9 cellular contexts compared by ENCODE assay signal in genomic region chr17:11644265-11645212, GRCh38. TPM values are rescaled to one million over a fixed set of nuclear protein-coding genes. Genes with fewer than 3 reads are reported as not detected.
A peak's percentile ranks its signal among the peaks of the same experiment; 100 is the strongest.
DNase-seq lines count a peak whose midpoint lies in the region; FAIRE-seq and TF ChIP-seq lines count a peak whose summit lies in the region.
"Had no signal": no experiment of that assay in that cellular context is flagged by ENCODE, and none has a peak within 500 bp of the region (broad histone marks: within the 10 kb centered on the region; RNA-seq: fewer than 3 reads in every experiment).

No MANE protein-coding gene starts in this region.

- H3K4me1 Mint-ChIP-seq in endodermal cell, result peaks cover 2% of the 10 kb centered on the region
- H3K4me1 Mint-ChIP-seq: immature natural killer cell had no signal

- H3K36me3 Mint-ChIP-seq in endodermal cell (ENCODE audit: low read depth), result no peaks in the 10 kb centered on the region
- H3K36me3 Mint-ChIP-seq: immature natural killer cell had no signal

- H3K4me3 ChIP-seq in endodermal cell (ENCODE audit: low read length) (no peak overlapping the region), mesenchymal stem cell (ENCODE audit: insufficient read depth in 1 of 2, low read depth in 1 of 2, low read length in 2 of 2) (peak overlapping the region in 1 of 2 experiments; percentile 43)

- H2BK5ac ChIP-seq in mesenchymal stem cell (ENCODE audit: low read depth, low read length, poor library complexity, severe bottlenecking), result no peak overlapping the region

- no peak overlapping the region for H4K8ac ChIP-seq in mesenchymal stem cell (ENCODE audit: low read length)

- no peaks in the 10 kb centered on the region for H3K27me3 ChIP-seq in endodermal cell (ENCODE audit: control insufficient read depth, insufficient read depth, low read length, poor library complexity, severe bottlenecking)
- H3K27me3 ChIP-seq in mesenchymal stem cell (ENCODE audit: control insufficient read depth in 1 of 2, insufficient read depth in 1 of 2, low read length in 2 of 2), result peaks cover 0 to 27% of the 10 kb centered on the region in 2 experiments

- no peaks in the 10 kb centered on the region for H3K79me1 ChIP-seq in mesenchymal stem cell (replicated peaks; ENCODE audit: low read length, poor library complexity, severe bottlenecking)

- H2AFZ ChIP-seq in mesenchymal stem cell (ENCODE audit: low read depth, low read length), result no peak overlapping the region

- no peak overlapping the region for H2BK12ac ChIP-seq in mesenchymal stem cell (ENCODE audit: low read length in 2 of 2)

- H3K14ac ChIP-seq in mesenchymal stem cell (ENCODE audit: low read length in 2 of 2), result no peak overlapping the region

- no peaks in the 10 kb centered on the region for H3K36me3 ChIP-seq in endodermal cell (ENCODE audit: control insufficient read depth, insufficient read depth, low read length)
- no peaks in the 10 kb centered on the region for H3K36me3 ChIP-seq in mesenchymal stem cell (ENCODE audit: control insufficient read depth in 1 of 2, insufficient read depth in 2 of 2, low read depth in 1 of 2, low read length in 2 of 2)

- H2AK5ac ChIP-seq in mesenchymal stem cell (ENCODE audit: low read length, severe bottlenecking), result no peak overlapping the region

- H2BK120ac ChIP-seq in mesenchymal stem cell (ENCODE audit: low read depth, low read length), result no peak overlapping the region

- no peak overlapping the region for H4K91ac ChIP-seq in mesenchymal stem cell (ENCODE audit: low read length)

- H3K9me3 ChIP-seq in endodermal cell (ENCODE audit: control insufficient read depth, low read length) (no peaks in the 10 kb centered on the region), mesenchymal stem cell (ENCODE audit: control insufficient read depth, low read length) (no peaks in the 10 kb centered on the region)

- 47 to 49% methylated on average over 16 to 18 of the region's 18 CpGs for WGBS in endodermal cell (ENCODE audit: insufficient coverage in 1 of 2, insufficient read length in 1 of 2), 2 experiments
- WGBS in mesenchymal stem cell, result 43% methylated on average over 17 of the region's 18 CpGs

- H3K27me3 Mint-ChIP-seq in endodermal cell (ENCODE audit: insufficient read depth), result peaks cover 2% of the 10 kb centered on the region

- H3K4ac ChIP-seq in mesenchymal stem cell (ENCODE audit: low read depth in 1 of 2, low read length in 2 of 2), result no peak overlapping the region

- peak; percentile 42 for DNase-seq in NCI-H1694 (lab: John Stamatoyannopoulos, UW)
- DNase-seq in UCSD-AML1 (lab: John Stamatoyannopoulos, UW; ENCODE audit: unreplicated experiment), result peak; percentile 26
- peak; percentile 88 for DNase-seq in endodermal cell
- DNase-seq in mesenchymal stem cell, result peak; percentile 22
- peak in 4 of 6 experiments; percentile 10 to 49 (median 24) for DNase-seq in stimulated activated naive CD4-positive, alpha-beta T cell (lab: John Stamatoyannopoulos, UW)
- DNase-seq in epidermal melanocyte (ENCODE audit: insufficient read length, low spot score), result no peak

- H3K27ac ChIP-seq in endodermal cell (ENCODE audit: low read depth, low read length) (no peak overlapping the region), mesenchymal stem cell (ENCODE audit: low read length, poor library complexity, severe bottlenecking) (no peak overlapping the region)

- H3K9ac ChIP-seq in endodermal cell (ENCODE audit: extremely low read depth, low read length, poor library complexity, severe bottlenecking) (no peak overlapping the region), mesenchymal stem cell (ENCODE audit: low read length) (no peak overlapping the region)

- no peak overlapping the region for H3K4me2 ChIP-seq in mesenchymal stem cell (ENCODE audit: low read length, poor library complexity, severe bottlenecking)

- H3K4me1 ChIP-seq in endodermal cell (ENCODE audit: control insufficient read depth, insufficient read depth, low read length), result no peaks in the 10 kb centered on the region
- H3K4me1 ChIP-seq in mesenchymal stem cell (ENCODE audit: control insufficient read depth, insufficient read depth, low read depth, low read length), result no peaks in the 10 kb centered on the region

- no peak overlapping the region for H3K23ac ChIP-seq in mesenchymal stem cell (ENCODE audit: low read length in 2 of 2)

- H3K18ac ChIP-seq in mesenchymal stem cell (ENCODE audit: low read depth in 1 of 2, low read length in 2 of 2), result no peak overlapping the region

- FAIRE-seq in A204.1 (lab: Jason Lieb, UNC), result peak; percentile 48

- no peak overlapping the region for H3K27ac Mint-ChIP-seq in endodermal cell
- H3K27ac Mint-ChIP-seq: immature natural killer cell had no signal

- H3K4me3 Mint-ChIP-seq in endodermal cell, result no peak overlapping the region
- H3K4me3 Mint-ChIP-seq: immature natural killer cell had no signal

- H3K9me3 Mint-ChIP-seq in endodermal cell, result no peaks in the 10 kb centered on the region

- H2BK15ac ChIP-seq in mesenchymal stem cell (ENCODE audit: low read depth, poor library complexity, severe bottlenecking), result no peak overlapping the region

- TF ChIP-seq CTCF in GM12874 (IDR thresholded peaks at IDR 0.05; ENCODE audit: insufficient read depth, low read depth, low read length) (peak; percentile 62), endodermal cell (conservative IDR thresholded peaks at IDR 0.05) (peak; percentile 91)

RNA-seq across cellular contexts. Expression of gene DNAH9, which starts 46.3 kb away (rescaled TPM):
- total RNA-seq in endodermal cell, result 1 to 10 TPM in 1 of 2 donors, under 1 TPM in 1; 0.64 to 1.2 TPM
- 1.5 TPM for polyA plus RNA-seq in endodermal cell (2013, experiment 1 of 2)
- 2.0 TPM for polyA plus RNA-seq in endodermal cell (2013, experiment 2 of 2)
- polyA plus RNA-seq in mesenchymal stem cell (2013, experiment 1 of 2), result not detected
- polyA plus RNA-seq in mesenchymal stem cell (2013, experiment 2 of 2), result not detected
- polyA plus RNA-seq: immature natural killer cell had no signal
